10 cellular contexts compared by ENCODE assay signal in the genomic region with DNA sequence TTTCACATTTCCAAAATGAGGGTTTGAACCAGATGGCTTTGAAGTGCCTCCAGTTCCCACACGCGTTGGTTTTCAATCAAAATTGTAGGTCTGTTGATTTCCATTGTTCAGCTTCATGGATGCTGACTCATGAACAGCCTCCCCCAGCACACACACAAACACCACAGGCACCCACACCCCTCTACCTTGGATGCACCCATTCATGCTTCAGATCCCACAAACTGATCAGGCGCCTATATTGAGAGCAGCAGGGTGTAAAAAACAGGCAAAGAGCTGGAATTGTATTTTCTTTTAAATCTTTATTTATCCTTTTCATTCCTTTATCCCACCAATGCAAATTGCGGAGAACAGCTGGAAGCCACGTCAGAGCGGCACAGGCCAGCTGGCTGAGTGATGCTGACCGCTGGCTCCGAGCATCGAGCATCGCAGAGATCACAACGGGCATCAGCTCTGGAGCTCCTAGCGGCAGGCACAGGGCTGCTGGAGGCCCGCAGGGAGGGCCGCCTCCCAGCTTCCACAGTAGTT. TPM values are rescaled to one million over a fixed set of nuclear protein-coding genes. Genes with fewer than 3 reads are reported as not detected.
A peak's percentile ranks its signal among the peaks of the same experiment; 100 is the strongest.
DNase-seq lines count a peak whose midpoint lies in the region; ATAC-seq, FAIRE-seq and TF ChIP-seq lines count a peak whose summit lies in the region.
"Had no signal": no experiment of that assay in that cellular context is flagged by ENCODE, and none has a peak within 500 bp of the region (broad histone marks: within the 10 kb centered on the region; RNA-seq: fewer than 3 reads in every experiment).

No MANE protein-coding gene starts in this region.

- peak; percentile 29 for TF ChIP-seq CTCF in cardiac muscle cell (IDR thresholded peaks at IDR 0.05; ENCODE audit: low read depth, low read length)
- TF ChIP-seq CTCF in prostate gland (IDR thresholded peaks at IDR 0.05): no peak
- no peak for TF ChIP-seq CTCF in right lobe of liver (IDR thresholded peaks at IDR 0.05)

- H3K9me3 Mint-ChIP-seq in activated CD4-positive, alpha-beta memory T cell treated with anti-CD3 and anti-CD28 coated beads, Interleukin-2, amount 10 ng/mL, durations not matched to agents 7 days and 5 days: no peaks in the 10 kb centered on the region
- H3K9me3 Mint-ChIP-seq in stimulated activated memory B cell treated with anti-CD40 and anti-IgM and Interleukin-4, amounts not matched to agents 10 μg/mL and 1 μg/mL and 100 μg/mL, for 72 hours: no peaks in the 10 kb centered on the region

- CTCF ChIA-PET in activated CD4-positive, alpha-beta memory T cell treated with anti-CD3 and anti-CD28 coated beads, Interleukin-2, amount 10 ng/mL, durations not matched to agents 7 days and 5 days (lab: Charles Lee): interaction anchor here (0.6 to 2.7 kb wide), 9 partner anchors 20 to 257 kb away, joined by 3 to 11 read pairs (median 3); partner anchors contain the start of genes NOL7 and TBC1D7

- H3K4me3 ChIP-seq in cardiac muscle cell (no peak overlapping the region), prostate gland (no peak overlapping the region), right lobe of liver (no peak overlapping the region)
- H3K4me3 ChIP-seq: ovary had no signal

- intact Hi-C loops in cardiac septum (cut with DNase I): loop anchor here (5.0 kb wide), 1 partner anchor 130 kb away; the partner anchor contains the start of gene GFOD1
- intact Hi-C loops in prostate gland (cut with DNase I): no loop called here
- intact Hi-C loops in right lobe of liver (cut with DNase I): no loop called here

- H3K4me1 ChIP-seq in cardiac muscle cell (ENCODE audit: low read depth): peaks cover 64% of the 10 kb centered on the region
- no peaks in the 10 kb centered on the region for H3K4me1 ChIP-seq in prostate gland (replicated peaks)
- no peaks in the 10 kb centered on the region for H3K4me1 ChIP-seq in right lobe of liver

- H3K9me3 ChIP-seq in cardiac muscle cell (ENCODE audit: low read depth) (no peaks in the 10 kb centered on the region), prostate gland (no peaks in the 10 kb centered on the region), right lobe of liver (no peaks in the 10 kb centered on the region)
- H3K9me3 ChIP-seq: ovary had no signal

- no peak for TF ChIP-seq POLR2A in prostate gland (IDR thresholded peaks at IDR 0.05)
- no peak for TF ChIP-seq POLR2A in right lobe of liver (IDR thresholded peaks at IDR 0.05)
- no peak for TF ChIP-seq POLR2A in GM12892 (IDR thresholded peaks at IDR 0.05; ENCODE audit: low read depth, low read length)

- H3K4me1 Mint-ChIP-seq in activated CD4-positive, alpha-beta memory T cell treated with anti-CD3 and anti-CD28 coated beads, Interleukin-2, amount 10 ng/mL, durations not matched to agents 7 days and 5 days: peaks cover 49% of the 10 kb centered on the region
- H3K4me1 Mint-ChIP-seq in stimulated activated memory B cell treated with anti-CD40 and anti-IgM and Interleukin-4, amounts not matched to agents 10 μg/mL and 1 μg/mL and 100 μg/mL, for 72 hours: peaks cover 69% of the 10 kb centered on the region

- no peaks in the 10 kb centered on the region for H3K27me3 Mint-ChIP-seq in activated CD4-positive, alpha-beta memory T cell treated with anti-CD3 and anti-CD28 coated beads, Interleukin-2, amount 10 ng/mL, durations not matched to agents 7 days and 5 days
- H3K27me3 Mint-ChIP-seq in stimulated activated memory B cell treated with anti-CD40 and anti-IgM and Interleukin-4, amounts not matched to agents 10 μg/mL and 1 μg/mL and 100 μg/mL, for 72 hours: no peaks in the 10 kb centered on the region

- DNase-seq in cardiac muscle cell (ENCODE audit: low read depth in 1 of 2, low spot score in 1 of 2) (peak in 1 of 2 donors; percentile 82), cardiac septum (ENCODE audit: low spot score) (no peak), globus pallidus (ENCODE audit: low spot score) (peak; percentile 83), prostate gland (ENCODE audit: low spot score) (no peak), right lobe of liver (no peak), GM12892 (ENCODE audit: insufficient read length) (no peak)
- no peak for DNase-seq in activated CD4-positive, alpha-beta memory T cell treated with anti-CD3 and anti-CD28 coated beads, Interleukin-2, amount 10 ng/mL, durations not matched to agents 7 days and 5 days
- DNase-seq: ovary, PC-3 had no signal

- H3K36me3 Mint-ChIP-seq in activated CD4-positive, alpha-beta memory T cell treated with anti-CD3 and anti-CD28 coated beads, Interleukin-2, amount 10 ng/mL, durations not matched to agents 7 days and 5 days (ENCODE audit: low read depth): peaks cover 4% of the 10 kb centered on the region
- H3K36me3 Mint-ChIP-seq in stimulated activated memory B cell treated with anti-CD40 and anti-IgM and Interleukin-4, amounts not matched to agents 10 μg/mL and 1 μg/mL and 100 μg/mL, for 72 hours: peaks cover 2% of the 10 kb centered on the region

- no peak overlapping the region for H3K27ac ChIP-seq in cardiac muscle cell
- no peak overlapping the region for H3K27ac ChIP-seq in prostate gland
- no peak overlapping the region for H3K27ac ChIP-seq in right lobe of liver
- H3K27ac ChIP-seq: ovary had no signal

- POLR2A ChIA-PET in activated CD4-positive, alpha-beta memory T cell treated with anti-CD3 and anti-CD28 coated beads, Interleukin-2, amount 10 ng/mL, durations not matched to agents 7 days and 5 days (lab: Charles Lee): interaction anchor here (0.6 to 1.9 kb wide), 6 partner anchors 17 to 257 kb away, joined by 3 to 10 read pairs (median 4); partner anchors contain the start of genes NOL7, SIRT5 and TBC1D7

- WGBS in prostate gland: 93% methylated on average over 14 of the region's 14 CpGs
- WGBS in right lobe of liver (ENCODE audit: insufficient coverage, low coverage, low lambda C conversion rate, missing lambda C conversion rate): 91% methylated on average over 14 of the region's 14 CpGs

- no peak overlapping the region for H3K4me3 Mint-ChIP-seq in activated CD4-positive, alpha-beta memory T cell treated with anti-CD3 and anti-CD28 coated beads, Interleukin-2, amount 10 ng/mL, durations not matched to agents 7 days and 5 days
- H3K4me3 Mint-ChIP-seq in stimulated activated memory B cell treated with anti-CD40 and anti-IgM and Interleukin-4, amounts not matched to agents 10 μg/mL and 1 μg/mL and 100 μg/mL, for 72 hours: no peak overlapping the region

- peak overlapping the region; percentile 98 for H3K27ac Mint-ChIP-seq in activated CD4-positive, alpha-beta memory T cell treated with anti-CD3 and anti-CD28 coated beads, Interleukin-2, amount 10 ng/mL, durations not matched to agents 7 days and 5 days
- H3K27ac Mint-ChIP-seq in stimulated activated memory B cell treated with anti-CD40 and anti-IgM and Interleukin-4, amounts not matched to agents 10 μg/mL and 1 μg/mL and 100 μg/mL, for 72 hours: peak overlapping the region; percentile 95

- no peak for FAIRE-seq in GM12892 (lab: Jason Lieb, UNC)

- H3K27me3 ChIP-seq in cardiac muscle cell (no peaks in the 10 kb centered on the region), prostate gland (replicated peaks; ENCODE audit: insufficient read depth) (no peaks in the 10 kb centered on the region), right lobe of liver (no peaks in the 10 kb centered on the region)
- H3K27me3 ChIP-seq: ovary had no signal

- H3K36me3 ChIP-seq in cardiac muscle cell (no peaks in the 10 kb centered on the region), prostate gland (no peaks in the 10 kb centered on the region), right lobe of liver (no peaks in the 10 kb centered on the region)
- H3K36me3 ChIP-seq: ovary had no signal

- no peak for ATAC-seq in stimulated activated memory B cell treated with anti-CD40 and anti-IgM and Interleukin-4, amounts not matched to agents 10 μg/mL and 1 μg/mL and 100 μg/mL, for 72 hours
- no peak for ATAC-seq in right lobe of liver
- ATAC-seq: PC-3 had no signal

RNA-seq across cellular contexts. Expression of gene TBC1D7, which starts 29.3 kb away (rescaled TPM):
- total RNA-seq in cardiac muscle cell (36.8 and 39.2 TPM in 2 replicates), cardiac septum (30.5 TPM), prostate gland (10 to 100 TPM; 11.6 to 27.9 TPM), right lobe of liver (10 to 100 TPM in 2 of 6 experiments, 1 to 10 TPM in 4; 7.8 to 16.0 (median 9.7) TPM)
- 84.5 and 108 TPM in 2 replicates for polyA plus RNA-seq in cardiac muscle cell
- total RNA-seq in activated CD4-positive, alpha-beta memory T cell treated with anti-CD3 and anti-CD28 coated beads, Interleukin-2, amount 10 ng/mL, durations not matched to agents 7 days and 5 days: 10 to 100 TPM; 18.7 to 19.1 TPM
- 38.1 TPM for polyA plus RNA-seq in GM12892 (2012; ENCODE audit: missing spikeins)
